ENCODE assay signal across 8 cellular contexts in the genomic region with DNA sequence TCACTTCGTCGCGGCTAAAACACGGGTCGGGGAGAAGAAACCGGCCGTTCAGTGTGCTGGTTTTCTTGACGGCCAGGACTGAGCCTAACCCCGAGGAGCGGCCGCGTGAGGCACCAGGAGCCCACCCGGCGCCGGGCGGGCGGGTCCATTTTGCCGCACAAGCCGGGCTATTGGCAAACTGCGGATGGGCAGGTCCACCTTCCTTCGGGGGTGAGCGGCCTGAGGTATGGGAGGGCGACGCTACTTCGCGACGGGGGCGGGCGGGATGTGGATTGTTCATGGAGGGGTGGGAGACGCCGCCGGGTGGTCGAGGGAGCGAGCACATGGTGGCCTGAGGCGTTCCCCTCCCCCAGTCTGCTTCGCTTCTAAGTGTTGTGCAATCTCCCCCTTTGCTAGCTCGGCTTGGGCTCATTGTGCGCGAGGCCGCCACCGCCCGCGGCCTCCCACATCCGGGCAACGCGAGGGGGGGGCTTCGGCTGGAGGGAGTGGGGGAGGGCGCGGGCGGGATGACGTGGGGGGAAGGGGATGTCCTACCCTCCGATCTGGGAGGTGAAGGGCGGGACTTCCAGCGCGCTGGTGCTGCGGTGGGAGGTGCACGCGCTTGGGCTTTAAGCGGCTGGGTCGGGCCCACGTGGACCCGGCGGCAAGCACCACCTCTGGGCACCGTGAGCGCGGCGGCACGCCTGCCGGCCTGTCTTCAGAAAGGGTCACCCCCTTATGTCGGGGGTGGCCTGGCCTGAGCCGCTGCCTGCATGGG. TPM values are rescaled to one million over a fixed set of nuclear protein-coding genes. Genes with fewer than 3 reads are reported as not detected.
DNase-seq lines count a peak whose midpoint lies in the region; ATAC-seq and TF ChIP-seq lines count a peak whose summit lies in the region.

No MANE protein-coding gene starts in this region.

- TF ChIP-seq CTCF in astrocyte of the cerebellum (IDR thresholded peaks at IDR 0.05; ENCODE audit: low read depth, low read length, missing control alignments) (no peak), vagina (IDR thresholded peaks at IDR 0.05) (no peak)

- H3K4me1 ChIP-seq in ACC112 (ENCODE audit: control insufficient read depth, insufficient read depth, low read length, unreplicated experiment) (peaks cover 44% of the 10 kb centered on the region), vagina (peaks cover 32% of the 10 kb centered on the region)

- DNase-seq in NCI-H1417 (lab: John Stamatoyannopoulos, UW), result peak; percentile 63 to 84 (median 73)
- peak; percentile 62 for DNase-seq in T1000 (lab: John Stamatoyannopoulos, UW)
- peak; percentile 80 for DNase-seq in astrocyte of the cerebellum (ENCODE audit: low read depth)
- DNase-seq in hippocampal formation (lab: John Stamatoyannopoulos, UW), result peak; percentile 83 to 85
- peak; percentile 80 for DNase-seq in retina
- DNase-seq in vagina (ENCODE audit: extremely low spot score in 2 of 2), result peak in 1 of 2 donors; percentile 95

- H3K79me2 ChIP-seq in ACC112 (ENCODE audit: control insufficient read depth, insufficient read depth, low read length, unreplicated experiment), result peaks cover 67% of the 10 kb centered on the region

- no peak overlapping the region for H2AFZ ChIP-seq in ACC112 (ENCODE audit: low read length, unreplicated experiment)

- H3K4me3 ChIP-seq in ACC112 (ENCODE audit: low read depth, low read length) (peak overlapping the region; percentile 90), astrocyte of the cerebellum (ENCODE audit: low read depth, low read length) (peak overlapping the region; percentile 97), vagina (peak overlapping the region; percentile 97 to 100)

- intact Hi-C loops in vagina (cut with DNase I), result no loop called here

- no peaks in the 10 kb centered on the region for H3K27me3 ChIP-seq in ACC112 (ENCODE audit: insufficient read depth, low read length)
- H3K27me3 ChIP-seq in vagina, result no peaks in the 10 kb centered on the region

- TF ChIP-seq POLR2A in vagina (IDR thresholded peaks at IDR 0.05), result no peak

- H3K27ac ChIP-seq in ACC112 (ENCODE audit: low read depth, low read length) (peak overlapping the region; percentile 88), vagina (peak overlapping the region; percentile 99)

- no peaks in the 10 kb centered on the region for H3K9me3 ChIP-seq in vagina

- peak; percentile 20 for ATAC-seq in GM18909 (IDR thresholded peaks at IDR 0.05; ENCODE audit: poor library complexity, unreplicated experiment)

- in situ Hi-C loops in astrocyte of the cerebellum (cut with HindIII; ENCODE audit: low sequenced_read_pairs), result no loop called here

- peaks cover 55% of the 10 kb centered on the region for H3K36me3 ChIP-seq in ACC112 (ENCODE audit: insufficient read depth, low read length)
- H3K36me3 ChIP-seq in vagina, result peaks cover 6 to 65% of the 10 kb centered on the region in 2 donors

RNA-seq across cellular contexts. Expression of gene CD68, which starts 5.9 kb away (rescaled TPM):
- 40.0 TPM for total RNA-seq in vagina

RNA-seq across cellular contexts. Expression of gene MPDU1, which starts 10.2 kb away (rescaled TPM):
- total RNA-seq in vagina, result 73.4 TPM

RNA-seq across cellular contexts. Expression of gene SENP3, which starts 11.8 kb away (rescaled TPM):
- total RNA-seq in vagina, result 60.2 TPM

RNA-seq across cellular contexts. Expression of gene TNFSF13, which starts 15.0 kb away (rescaled TPM):
- 20.1 TPM for total RNA-seq in vagina

RNA-seq across cellular contexts. Expression of gene SOX15, which starts 16.4 kb away (rescaled TPM):
- 44.4 TPM for total RNA-seq in vagina
